In the genomic region with DNA sequence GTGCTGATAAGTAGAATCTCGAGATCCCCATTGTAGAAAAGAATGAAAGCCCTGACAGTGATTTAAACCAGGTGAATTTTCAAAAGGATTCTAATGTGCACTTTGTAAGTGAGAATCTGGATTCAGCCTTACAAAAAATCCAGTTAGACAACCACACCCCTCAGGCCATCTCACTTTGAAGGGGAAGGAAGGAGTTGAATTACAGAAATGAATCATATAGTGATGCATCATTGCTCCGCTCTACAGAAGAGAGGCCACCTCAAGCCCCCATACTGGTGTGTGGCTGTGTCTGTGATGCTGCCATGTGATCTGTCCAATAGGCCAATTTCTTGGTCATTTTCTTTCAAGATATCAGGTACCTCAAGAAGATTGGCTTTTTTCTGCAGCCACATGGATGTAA, we compare ENCODE assay signal across 12 cellular contexts.
DNase-seq lines count a peak whose midpoint lies in the region; TF ChIP-seq lines count a peak whose summit lies in the region.
"Had no signal": no experiment of that assay in that cellular context is flagged by ENCODE, and none has a peak within 500 bp of the region (broad histone marks: within the 10 kb centered on the region; RNA-seq: fewer than 3 reads in every experiment).

No MANE protein-coding gene starts in this region.

- H3K4me3 Mint-ChIP-seq in HFFc6 = peak overlapping the region; percentile 39; the same call in 1 of the 2 replicates
- H3K4me3 Mint-ChIP-seq: activated naive CD4-positive, alpha-beta T cell treated with anti-CD3 and anti-CD28 coated beads, Interleukin-2, amount 50 U/mL, for 24 hours had no signal

- H3K9me3 Mint-ChIP-seq in HFFc6 = peaks cover 16% of the 10 kb centered on the region
- H3K9me3 Mint-ChIP-seq: activated naive CD4-positive, alpha-beta T cell treated with anti-CD3 and anti-CD28 coated beads, Interleukin-2, amount 50 U/mL, for 24 hours had no signal

- no peaks in the 10 kb centered on the region; the same call in 1 of the 2 replicates for H3K27me3 Mint-ChIP-seq in HFFc6 (ENCODE audit: insufficient read depth)
- H3K27me3 Mint-ChIP-seq: activated naive CD4-positive, alpha-beta T cell treated with anti-CD3 and anti-CD28 coated beads, Interleukin-2, amount 50 U/mL, for 24 hours had no signal

- H3K4me3 ChIP-seq in fibroblast of pulmonary artery (replicated peaks; ENCODE audit: low read depth, low read length) = no peak overlapping the region
- H3K4me3 ChIP-seq: gastrocnemius medialis, upper lobe of right lung had no signal

- peaks cover 51% of the 10 kb centered on the region for H3K4me1 Mint-ChIP-seq in HFFc6 (ENCODE audit: low read depth)

- peaks cover 12% of the 10 kb centered on the region for H3K36me3 Mint-ChIP-seq in HFFc6 (ENCODE audit: low read depth)
- H3K36me3 Mint-ChIP-seq: activated naive CD4-positive, alpha-beta T cell treated with anti-CD3 and anti-CD28 coated beads, Interleukin-2, amount 50 U/mL, for 24 hours had no signal

- peak; percentile 84 for DNase-seq in EL
- peak; percentile 79 for DNase-seq in HFFc6
- DNase-seq in RKO (ENCODE audit: low spot score) = peak; percentile 79
- peak; percentile 37 for DNase-seq in fibroblast of pulmonary artery (ENCODE audit: low read depth)
- no peak for DNase-seq in GOT3 (lab: John Stamatoyannopoulos, UW)
- no peak for DNase-seq in effector CD4-positive, alpha-beta T cell
- no peak for DNase-seq in activated CD4-positive, CD25-positive, alpha-beta regulatory T cell treated with anti-CD3 and anti-CD28 coated beads, Interleukin-2, amount 50 U/mL, for 72 hours
- no peak for DNase-seq in cerebellar nuclear complex (lab: John Stamatoyannopoulos, UW)
- DNase-seq: gastrocnemius medialis, NCI-H446 treated with DMSO at 0.1 percent for 48 hours, upper lobe of right lung had no signal

- TF ChIP-seq CTCF in HFFc6 (IDR thresholded peaks at IDR 0.05) (no peak), fibroblast of pulmonary artery (IDR thresholded peaks at IDR 0.05; ENCODE audit: low read length, missing control alignments) (no peak)

- H3K27ac Mint-ChIP-seq in HFFc6 = peak overlapping the region; percentile 71
- H3K27ac Mint-ChIP-seq: activated naive CD4-positive, alpha-beta T cell treated with anti-CD3 and anti-CD28 coated beads, Interleukin-2, amount 50 U/mL, for 24 hours had no signal

Comparison
In these comparisons a context has a peak if more than half of its experiments do, and no peak if none do; other contexts are left out.
1. DNase-seq: peak in EL (single experiment), HFFc6 (single experiment), RKO (single experiment) and fibroblast of pulmonary artery (single experiment); none in GOT3 (single experiment), effector CD4-positive, alpha-beta T cell (single experiment), activated CD4-positive, CD25-positive, alpha-beta regulatory T cell treated with anti-CD3 and anti-CD28 coated beads, Interleukin-2, amount 50 U/mL, for 72 hours (single experiment) and cerebellar nuclear complex (0 of 2).